ENCODE assay signal across 10 cellular contexts in genomic region chr19:17762505-17763229, GRCh38. TPM values are rescaled to one million over a fixed set of nuclear protein-coding genes. Genes with fewer than 3 reads are reported as not detected.
DNase-seq lines count a peak whose midpoint lies in the region; ATAC-seq, FAIRE-seq and TF ChIP-seq lines count a peak whose summit lies in the region.
"Had no signal": no experiment of that assay in that cellular context is flagged by ENCODE, and none has a peak within 500 bp of the region (broad histone marks: within the 10 kb centered on the region; RNA-seq: fewer than 3 reads in every experiment).

No MANE protein-coding gene starts in this region.

- no peak overlapping the region for H3K14ac ChIP-seq in neuronal stem cell (ENCODE audit: low read length)

- DNase-seq in DMS53 (lab: John Stamatoyannopoulos, UW) (peak; percentile 66), DMS53 treated with DMSO at 0.1 percent for 48 hours (lab: John Stamatoyannopoulos, UW; ENCODE audit: unreplicated experiment) (no peak), NCI-H2227 treated with DMSO at 0.1 percent for 48 hours (lab: John Stamatoyannopoulos, UW) (peak; percentile 32), bronchial epithelial cell (ENCODE audit: low read depth) (peak; percentile 57), neuronal stem cell (ENCODE audit: low spot score) (peak; percentile 84), GM10248 (ENCODE audit: extremely low spot score) (no peak), natural killer cell (no peak)

- H3K79me1 ChIP-seq in neuronal stem cell (ENCODE audit: low read depth, low read length) = peaks cover 3% of the 10 kb centered on the region

- WGBS in neuronal stem cell (ENCODE audit: extremely low coverage in 2 of 2, insufficient read length in 2 of 2, insufficient replicate concordance in 1 of 2), 2 donors = no CpG with 5 or more reads among the region's 17 CpGs

- ATAC-seq in HG03460 (IDR thresholded peaks at IDR 0.05; ENCODE audit: unreplicated experiment) (no peak), natural killer cell (no peak)

- H3K4me2 ChIP-seq in neuronal stem cell (ENCODE audit: insufficient read depth, low read length, poor library complexity, severe bottlenecking) = peak overlapping the region; percentile 19

- H2BK5ac ChIP-seq in neuronal stem cell (ENCODE audit: low read length) = no peak overlapping the region

- no peak overlapping the region for H3K18ac ChIP-seq in neuronal stem cell (ENCODE audit: low read length)

- no peak overlapping the region for H2BK12ac ChIP-seq in neuronal stem cell (ENCODE audit: low read length)

- H3K9ac ChIP-seq in neuronal stem cell (ENCODE audit: low read depth, low read length, poor library complexity) = no peak overlapping the region

- peak overlapping the region; percentile 62 for H2AFZ ChIP-seq in neuronal stem cell (ENCODE audit: low read length)

- no peak overlapping the region for H3K23ac ChIP-seq in neuronal stem cell (ENCODE audit: low read depth, low read length, poor library complexity)

- no peak overlapping the region for H3K4me3 Mint-ChIP-seq in natural killer cell

- peaks cover 5 to 8% of the 10 kb centered on the region in 2 donors for H3K4me1 Mint-ChIP-seq in natural killer cell

- peaks cover 0 to 8% of the 10 kb centered on the region in 2 donors for H3K4me1 ChIP-seq in neuronal stem cell (ENCODE audit: control insufficient read depth in 2 of 2, insufficient read depth in 1 of 2, low read depth in 1 of 2, low read length in 2 of 2)

- H3K9me3 ChIP-seq in neuronal stem cell (replicated peaks in 1 of 2; ENCODE audit: control insufficient read depth in 2 of 2, insufficient read depth in 1 of 2, low read depth in 1 of 2, low read length in 2 of 2) = no peaks in the 10 kb centered on the region

- intact Hi-C loops in natural killer cell (cut with micrococcal nuclease) = loop anchor here (2.0 kb wide), 1 partner anchor 36 kb away; no protein-coding TSS in a partner anchor

- no peak overlapping the region for H3K4ac ChIP-seq in neuronal stem cell (ENCODE audit: low read length)

- H3K4me3 ChIP-seq in bronchial epithelial cell (ENCODE audit: low read depth, low read length) (no peak overlapping the region), neuronal stem cell (ENCODE audit: low read length in 2 of 2) (peak overlapping the region in 1 of 2 donors; percentile 1)

- no peak for FAIRE-seq in bronchial epithelial cell (lab: Jason Lieb, UNC)
- FAIRE-seq: A204.1 had no signal

- H3K27ac Mint-ChIP-seq in natural killer cell = peak overlapping the region in 1 of 2 donors; percentile 33

- POLR2A ChIA-PET in GM10248 (lab: Yijun Ruan, JAX) = interaction anchor here (0.6 to 0.7 kb wide), 2 partner anchors 8 to 14 kb away, joined by 3 to 5 read pairs; no protein-coding TSS in a partner anchor

- H2BK15ac ChIP-seq in neuronal stem cell (ENCODE audit: low read length) = no peak overlapping the region

- no peak overlapping the region for H2BK120ac ChIP-seq in neuronal stem cell (ENCODE audit: low read depth, low read length)

- TF ChIP-seq CTCF in bronchial epithelial cell (IDR thresholded peaks at IDR 0.05; ENCODE audit: insufficient read depth, low read length, severe bottlenecking) (no peak), GM10248 (IDR thresholded peaks at IDR 0.05; ENCODE audit: control extremely low read depth, extremely low read depth, low read depth, missing control alignments) (no peak), natural killer cell (IDR thresholded peaks at IDR 0.05) (no peak)

- H3K27me3 Mint-ChIP-seq in natural killer cell (ENCODE audit: low read depth in 2 of 2) = no peaks in the 10 kb centered on the region

- no peaks in the 10 kb centered on the region for H3K9me3 Mint-ChIP-seq in natural killer cell
- H3K9me3 Mint-ChIP-seq: activated naive CD4-positive, alpha-beta T cell treated with anti-CD3 and anti-CD28 coated beads, Interleukin-2, amount 50 U/mL, for 72 hours had no signal

- no peak overlapping the region for H4K91ac ChIP-seq in neuronal stem cell (ENCODE audit: low read depth, low read length, poor library complexity)

- H3K27ac ChIP-seq in neuronal stem cell (replicated peaks; ENCODE audit: low read length) = peak overlapping the region; percentile 66

- H3K27me3 ChIP-seq in bronchial epithelial cell (ENCODE audit: control insufficient read depth, insufficient read depth, low read length) = no peaks in the 10 kb centered on the region
- H3K27me3 ChIP-seq in neuronal stem cell (ENCODE audit: control insufficient read depth in 3 of 3, insufficient read depth in 3 of 3, low read depth in 1 of 3, low read length in 3 of 3) = no peaks in the 10 kb centered on the region

- H3K36me3 ChIP-seq in bronchial epithelial cell (ENCODE audit: control insufficient read depth, insufficient read depth, low read length) (no peaks in the 10 kb centered on the region), neuronal stem cell (replicated peaks in 1 of 2; ENCODE audit: control insufficient read depth in 2 of 2, insufficient read depth in 2 of 2, low read length in 2 of 2) (no peaks in the 10 kb centered on the region)

- H3K36me3 Mint-ChIP-seq in natural killer cell = no peaks in the 10 kb centered on the region

- CTCF ChIA-PET in GM10248 (lab: Yijun Ruan, JAX) = interaction anchor here (0.6 to 10.4 kb wide), 6 partner anchors 9 to 79 kb away, joined by 3 to 151 read pairs (median 7); partner anchors contain the start of gene FCHO1

- no peak overlapping the region for H4K8ac ChIP-seq in neuronal stem cell (ENCODE audit: low read depth, low read length)

- no peak overlapping the region for H2AK5ac ChIP-seq in neuronal stem cell (ENCODE audit: low read depth, low read length)

RNA-seq across cellular contexts. Expression of gene FCHO1, which starts 11.4 kb away (rescaled TPM):
- total RNA-seq in bronchial epithelial cell (0.26 and 0.90 TPM in 2 replicates), natural killer cell (10 to 100 TPM; 56.1 to 67.7 (median 66.5) TPM)
- 18.3 TPM for polyA plus RNA-seq in neuronal stem cell (2013, experiment 1 of 2)
- polyA plus RNA-seq in neuronal stem cell (2013, experiment 2 of 2) = 18.1 TPM

RNA-seq across cellular contexts. Expression of gene B3GNT3, which starts 32.3 kb away (rescaled TPM):
- total RNA-seq in bronchial epithelial cell (11.6 and 27.4 TPM in 2 replicates), natural killer cell (not detected)
- polyA plus RNA-seq in neuronal stem cell (2013, experiment 1 of 2) = 0.03 TPM
- not detected for polyA plus RNA-seq in neuronal stem cell (2013, experiment 2 of 2)

RNA-seq across cellular contexts. Expression of gene MAP1S, which starts 43.4 kb away (rescaled TPM):
- 3.7 and 15.9 TPM in 2 replicates for total RNA-seq in bronchial epithelial cell
- polyA plus RNA-seq in neuronal stem cell (2013, experiment 1 of 2) = 35.5 TPM
- polyA plus RNA-seq in neuronal stem cell (2013, experiment 2 of 2) = 35.9 TPM
- total RNA-seq in natural killer cell = 10 to 100 TPM; 41.0 to 59.4 (median 45.8) TPM

RNA-seq across cellular contexts. Expression of gene INSL3, which starts 58.7 kb away (rescaled TPM):
- not detected in 2 replicates for total RNA-seq in bronchial epithelial cell
- polyA plus RNA-seq in neuronal stem cell (2013, experiment 1 of 2) = 2.2 TPM
- polyA plus RNA-seq in neuronal stem cell (2013, experiment 2 of 2) = 1.8 TPM
- 1 to 10 TPM; 1.5 to 2.9 (median 1.7) TPM for total RNA-seq in natural killer cell

Comparison
In these comparisons a context has a peak if more than half of its experiments do, and no peak if none do; other contexts are left out.
1. DNase-seq: peak in DMS53 (single experiment), NCI-H2227 treated with DMSO at 0.1 percent for 48 hours (single experiment), bronchial epithelial cell (single experiment) and neuronal stem cell (single experiment); none in DMS53 treated with DMSO at 0.1 percent for 48 hours (single experiment), GM10248 (single experiment) and natural killer cell (single experiment).
2. RNA of gene FCHO1, which starts 11.4 kb away (total RNA-seq): 56.1 to 67.7 TPM in natural killer cell; 0.26 to 0.90 TPM in bronchial epithelial cell; every median in the first group is over 10 times any median in the second.
3. RNA of gene B3GNT3, which starts 32.3 kb away (total RNA-seq): 11.6 to 27.4 TPM in bronchial epithelial cell; not detected in natural killer cell; every median in the first group is over 10 times any median in the second.